8 cellular contexts compared by ENCODE assay signal in the genomic region with DNA sequence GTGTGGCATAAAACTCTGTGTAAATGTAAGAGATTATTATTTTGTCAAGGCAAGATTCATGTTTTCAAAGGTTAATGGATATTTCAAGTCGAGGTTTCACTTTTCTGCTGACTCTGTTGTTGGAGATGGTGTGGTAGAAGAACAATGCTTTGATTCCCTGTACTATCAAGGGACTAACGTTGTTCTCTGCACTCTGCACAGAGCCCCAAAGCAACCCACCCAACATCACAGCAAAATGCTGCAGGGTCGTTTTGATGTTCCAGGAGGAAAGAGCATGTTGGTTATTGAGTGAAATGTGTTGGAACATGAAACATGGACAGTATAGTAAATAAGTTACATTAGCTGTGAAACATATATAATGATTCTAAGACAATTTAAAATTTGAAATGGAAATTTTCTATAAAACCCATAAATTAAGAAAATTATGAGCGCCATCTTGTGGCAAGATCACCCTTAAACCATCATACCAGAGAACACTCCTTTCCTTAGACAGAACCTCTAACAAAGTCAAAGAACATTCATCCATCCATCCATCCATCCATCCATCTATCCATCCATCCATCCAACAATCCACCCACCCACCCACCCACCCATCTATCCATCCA.
DNase-seq lines count a peak whose midpoint lies in the region; ATAC-seq and TF ChIP-seq lines count a peak whose summit lies in the region.

No MANE protein-coding gene starts in this region.

- no peaks in the 10 kb centered on the region for H3K36me3 ChIP-seq in Panc1 (ENCODE audit: control insufficient read depth, insufficient read depth, low read length)
- H3K36me3 ChIP-seq in tibial artery: no peaks in the 10 kb centered on the region

- ATAC-seq in Panc1: peak; percentile 70; the same call in 1 of the 2 replicates
- no peak for ATAC-seq in HG02852 (IDR thresholded peaks at IDR 0.05; ENCODE audit: unreplicated experiment)
- no peak for ATAC-seq in HG03108 (IDR thresholded peaks at IDR 0.05; ENCODE audit: unreplicated experiment)

- in situ Hi-C loops in Panc1 (cut with HindIII; ENCODE audit: low pct_unique_long_range_greater_than_20kb, low sequenced_read_pairs): no loop called here

- H3K4me3 ChIP-seq in AG10803 (ENCODE audit: low read length) (no peak overlapping the region), GM12865 (ENCODE audit: low read depth, low read length) (no peak overlapping the region), Panc1 (ENCODE audit: low read depth in 2 of 2, low read length in 2 of 2) (no peak overlapping the region), fibroblast of pulmonary artery (replicated peaks; ENCODE audit: low read depth, low read length) (no peak overlapping the region), tibial artery (no peak overlapping the region)

- peak overlapping the region; percentile 69; the same call in 1 of the 2 replicates for H3K27ac ChIP-seq in Panc1 (ENCODE audit: low read length)
- no peak overlapping the region for H3K27ac ChIP-seq in tibial artery

- DNase-seq in AG10803 (ENCODE audit: low read depth) (peak; percentile 21), GM12865 (ENCODE audit: low read depth) (peak; percentile 24), Panc1 (ENCODE audit: low read depth, low spot score) (no peak), fibroblast of pulmonary artery (ENCODE audit: low read depth) (peak; percentile 58), tibial artery (no peak), hypothalamus (lab: John Stamatoyannopoulos, UW) (no peak)

- intact Hi-C loops in Panc1 (cut with micrococcal nuclease; ENCODE audit: unreplicated experiment) (loop anchor here (1.0 kb wide), 2 partner anchors 89 to 230 kb away; no protein-coding TSS in a partner anchor), tibial artery (cut with DNase I; ENCODE audit: low total_unique reads) (loop anchor here (2.0 kb wide), 1 partner anchor 231 kb away; no protein-coding TSS in a partner anchor)

- H3K9me3 ChIP-seq in Panc1 (ENCODE audit: control insufficient read depth, insufficient read depth, low read depth, low read length): no peaks in the 10 kb centered on the region
- H3K9me3 ChIP-seq in tibial artery: no peaks in the 10 kb centered on the region

- BruUV-seq in Panc1 (replicated peaks; lab: Mats Ljungman, UMichigan): no TSS peak

- TF ChIP-seq CTCF in AG10803 (conservative IDR thresholded peaks at IDR 0.05; ENCODE audit: low read length) (peak; percentile 57), GM12865 (IDR thresholded peaks at IDR 0.05; ENCODE audit: insufficient read depth, low read depth, low read length, missing control alignments) (peak; percentile 21), Panc1 (IDR thresholded peaks at IDR 0.05) (peak; percentile 73), fibroblast of pulmonary artery (IDR thresholded peaks at IDR 0.05; ENCODE audit: low read length, missing control alignments) (peak; percentile 40), tibial artery (IDR thresholded peaks at IDR 0.05) (peak; percentile 43 to 50)

- 0 out of 2 replicates have a peak, but pooled peaks cover 5% of the 10 kb centered on the region for H3K4me1 ChIP-seq in Panc1 (ENCODE audit: control insufficient read depth, insufficient read depth, low read length)
- H3K4me1 ChIP-seq in tibial artery: no peaks in the 10 kb centered on the region

- POLR2A ChIA-PET in Panc1 (lab: Charles Lee): no interaction called here

- CTCF ChIA-PET in Panc1 (lab: Charles Lee): interaction anchor here (1.5 to 2.1 kb wide), 3 partner anchors 19 to 88 kb away, joined by 4 to 30 read pairs (median 11); no protein-coding TSS in a partner anchor

- H3K27me3 ChIP-seq in Panc1 (ENCODE audit: control insufficient read depth, insufficient read depth, low read length): no peaks in the 10 kb centered on the region
- H3K27me3 ChIP-seq in tibial artery: no peaks in the 10 kb centered on the region

Comparison
In these comparisons a context has a peak if more than half of its experiments do, and no peak if none do; other contexts are left out.
1. DNase-seq: peak in AG10803 (single experiment), GM12865 (single experiment) and fibroblast of pulmonary artery (single experiment); none in Panc1 (single experiment), tibial artery (0 of 2) and hypothalamus (0 of 51).
2. CTCF ChIP-seq: peak in every context shown above with its lines; median percentile 73 in Panc1; 57 in AG10803; 46 in tibial artery; 40 in fibroblast of pulmonary artery; 21 in GM12865.